ENCODE assay signal across 9 cellular contexts in genomic region chr15:69454953-69455352, GRCh38. TPM values are rescaled to one million over a fixed set of nuclear protein-coding genes. Genes with fewer than 3 reads are reported as not detected.
DNase-seq lines count a peak whose midpoint lies in the region; ATAC-seq and TF ChIP-seq lines count a peak whose summit lies in the region.
"Had no signal": no experiment of that assay in that cellular context is flagged by ENCODE, and none has a peak within 500 bp of the region (broad histone marks: within the 10 kb centered on the region; RNA-seq: fewer than 3 reads in every experiment).

No MANE protein-coding gene starts in this region.

- 44 to 51% methylated on average over 5 of the region's 5 CpGs for WGBS in tibial nerve, 2 donors

- ATAC-seq in effector memory CD8-positive, alpha-beta T cell (replicated peaks), result no peak
- ATAC-seq: activated naive CD4-positive, alpha-beta T cell treated with anti-CD3 and anti-CD28 coated beads, Interleukin-2, amount 50 U/mL, for 72 hours had no signal

- TF ChIP-seq CTCF in OCI-LY3 (IDR thresholded peaks at IDR 0.05; ENCODE audit: low read depth, low read length) (no peak), retinal pigment epithelial cell (conservative IDR thresholded peaks at IDR 0.05; ENCODE audit: low read depth, low read length) (no peak), tibial nerve (IDR thresholded peaks at IDR 0.05) (no peak)

- no peak for TF ChIP-seq EP300 in tibial nerve (IDR thresholded peaks at IDR 0.05)

- H3K9ac ChIP-seq in OCI-LY3 (ENCODE audit: low read length), result peak overlapping the region; percentile 33; the same call in 1 of the 2 replicates

- peak overlapping the region; percentile 94 to 96 for H3K4me3 Mint-ChIP-seq in effector memory CD8-positive, alpha-beta T cell

- H3K4me1 Mint-ChIP-seq in effector memory CD8-positive, alpha-beta T cell (ENCODE audit: low read depth in 2 of 2), result peaks cover 32 to 35% of the 10 kb centered on the region in 2 donors

- H3K4me1 ChIP-seq in OCI-LY3 (ENCODE audit: low read length) (peaks cover 28% of the 10 kb centered on the region), tibial nerve (peaks cover 0 to 37% (median 19%) of the 10 kb centered on the region in 4 donors)

- no peak for TF ChIP-seq POLR2A in tibial nerve (IDR thresholded peaks at IDR 0.05)

- H3K27ac Mint-ChIP-seq in effector memory CD8-positive, alpha-beta T cell, result peak overlapping the region; percentile 96 to 99

- no peaks in the 10 kb centered on the region for H3K9me3 ChIP-seq in OCI-LY3 (ENCODE audit: insufficient read depth, low read length)
- H3K9me3 ChIP-seq in tibial nerve, result no peaks in the 10 kb centered on the region

- peak overlapping the region; percentile 15; the same call in 1 of the 2 replicates for H3K27ac ChIP-seq in OCI-LY3 (ENCODE audit: low read length)
- H3K27ac ChIP-seq in tibial nerve, result no peak overlapping the region

- peaks cover 60% of the 10 kb centered on the region for H3K36me3 Mint-ChIP-seq in effector memory CD8-positive, alpha-beta T cell (ENCODE audit: insufficient read depth)

- H2AFZ ChIP-seq in OCI-LY3 (ENCODE audit: low read depth, low read length), result no peak overlapping the region

- DNase-seq in NCI-H146 (lab: John Stamatoyannopoulos, UW) (peak; percentile 4), NCI-H146 treated with DMSO at 0.1 percent for 48 hours (lab: John Stamatoyannopoulos, UW; ENCODE audit: unreplicated experiment) (no peak), retinal pigment epithelial cell (ENCODE audit: low read depth) (no peak), tibial nerve (ENCODE audit: low spot score in 2 of 2) (no peak), anterior cingulate cortex (lab: John Stamatoyannopoulos, UW) (no peak), T1000 (lab: John Stamatoyannopoulos, UW) (no peak)
- no peak for DNase-seq in effector memory CD8-positive, alpha-beta T cell

- H4K20me1 ChIP-seq in OCI-LY3 (ENCODE audit: insufficient read depth, low read length), result peaks cover 48% of the 10 kb centered on the region

- peaks cover 51% of the 10 kb centered on the region for H3K79me2 ChIP-seq in OCI-LY3 (ENCODE audit: low read length)

- H3K27me3 ChIP-seq in OCI-LY3 (ENCODE audit: low read depth, low read length) (no peaks in the 10 kb centered on the region), tibial nerve (no peaks in the 10 kb centered on the region)

- H3K36me3 ChIP-seq in OCI-LY3 (replicated peaks; ENCODE audit: low read depth, low read length), result peaks cover 52% of the 10 kb centered on the region
- peaks cover 0 to 29% (median 9%) of the 10 kb centered on the region in 3 donors for H3K36me3 ChIP-seq in tibial nerve

- H3K4me3 ChIP-seq in OCI-LY3 (ENCODE audit: low read length) (peak overlapping the region; percentile 94), retinal pigment epithelial cell (ENCODE audit: low read length) (peak overlapping the region; percentile 97), tibial nerve (peak overlapping the region in 2 of 4 donors; percentile 93 to 97)

- no peaks in the 10 kb centered on the region for H3K9me3 Mint-ChIP-seq in effector memory CD8-positive, alpha-beta T cell
- H3K9me3 Mint-ChIP-seq: activated naive CD4-positive, alpha-beta T cell treated with anti-CD3 and anti-CD28 coated beads, Interleukin-2, amount 50 U/mL, for 72 hours had no signal

- peak overlapping the region; percentile 83 for H3K4me2 ChIP-seq in OCI-LY3 (ENCODE audit: low read length)

- H3K27me3 Mint-ChIP-seq in effector memory CD8-positive, alpha-beta T cell, result no peaks in the 10 kb centered on the region

RNA-seq across cellular contexts. Expression of gene RPLP1, which starts 2.3 kb away (rescaled TPM):
- total RNA-seq in tibial nerve, result 100 to 1,000 TPM; 435 to 693 (median 620) TPM

RNA-seq across cellular contexts. Expression of gene KIF23, which starts 40.8 kb away (rescaled TPM):
- 10 to 100 TPM in 2 of 4 donors, 1 to 10 TPM in 2; 4.5 to 13.2 (median 8.9) TPM for total RNA-seq in tibial nerve
